Comparison of ENCODE assay signal across 13 cellular contexts in the genomic region with DNA sequence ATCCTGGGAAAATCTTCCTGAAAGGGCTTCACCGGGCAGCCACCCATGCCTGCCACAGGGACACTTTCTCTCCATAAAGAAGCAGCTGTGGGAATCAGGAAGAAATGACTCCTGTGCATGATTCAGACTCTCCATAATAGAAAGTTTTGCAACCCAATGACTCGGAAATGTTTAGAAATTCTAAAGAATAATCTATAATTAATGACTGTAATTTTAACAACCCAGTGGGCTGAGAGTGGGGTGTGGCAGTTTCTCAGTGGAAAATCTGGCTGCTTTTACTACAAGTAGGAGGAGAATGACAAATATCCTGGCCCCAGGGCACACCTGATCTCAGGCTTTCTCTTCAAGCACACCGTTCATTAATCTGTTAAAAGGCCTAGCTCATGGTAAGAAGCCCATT. TPM values are rescaled to one million over a fixed set of nuclear protein-coding genes. Genes with fewer than 3 reads are reported as not detected.
DNase-seq lines count a peak whose midpoint lies in the region; ATAC-seq lines count a peak whose summit lies in the region.
"Had no signal": no experiment of that assay in that cellular context is flagged by ENCODE, and none has a peak within 500 bp of the region (broad histone marks: within the 10 kb centered on the region; RNA-seq: fewer than 3 reads in every experiment).

No MANE protein-coding gene starts in this region.

- peak; percentile 38 for DNase-seq in stimulated activated naive CD4-positive, alpha-beta T cell treated with Interleukin-2 at 50 U/mL for 16 hours (lab: John Stamatoyannopoulos, UW)
- DNase-seq in stimulated activated naive CD4-positive, alpha-beta T cell (lab: John Stamatoyannopoulos, UW), result no peak
- DNase-seq in activated T-helper 2 cell treated with anti-CD3 and anti-CD28 coated beads, Interferon-gamma antibody, Interleukin-2, Interleukin-4, amounts not matched to agents 10 μg/mL and 5 μg/mL and 100 μg/mL, durations not matched to agents 14 hours and 24 hours and 36 hours (ENCODE audit: low spot score), result no peak
- DNase-seq in kidney tubule cell (ENCODE audit: low spot score) (peak; percentile 62), NCI-H1694 (lab: John Stamatoyannopoulos, UW) (no peak), left cardiac atrium (no peak)
- DNase-seq: glutamatergic neuron, midbrain, NCI-H774, retina had no signal

- no peak overlapping the region for H3K4me3 Mint-ChIP-seq in activated T-helper 2 cell treated with anti-CD3 and anti-CD28 coated beads, Interferon-gamma antibody, Interleukin-2, Interleukin-4, amounts not matched to agents 10 μg/mL and 5 μg/mL and 100 μg/mL, durations not matched to agents 14 hours and 24 hours and 36 hours (ENCODE audit: low read depth)

- no peaks in the 10 kb centered on the region for H3K9me3 Mint-ChIP-seq in activated T-helper 2 cell treated with anti-CD3 and anti-CD28 coated beads, Interferon-gamma antibody, Interleukin-2, Interleukin-4, amounts not matched to agents 10 μg/mL and 5 μg/mL and 100 μg/mL, durations not matched to agents 14 hours and 24 hours and 36 hours

- ATAC-seq in GM18909 (IDR thresholded peaks at IDR 0.05; ENCODE audit: poor library complexity, unreplicated experiment) (no peak), HG02870 (IDR thresholded peaks at IDR 0.05; ENCODE audit: unreplicated experiment) (no peak), left cardiac atrium (no peak)
- ATAC-seq: HCT116 had no signal

- peaks cover 17% of the 10 kb centered on the region for H3K4me1 Mint-ChIP-seq in activated T-helper 2 cell treated with anti-CD3 and anti-CD28 coated beads, Interferon-gamma antibody, Interleukin-2, Interleukin-4, amounts not matched to agents 10 μg/mL and 5 μg/mL and 100 μg/mL, durations not matched to agents 14 hours and 24 hours and 36 hours (ENCODE audit: low read depth)

- intact Hi-C loops in activated T-helper 2 cell treated with anti-CD3 and anti-CD28 coated beads, Interferon-gamma antibody, Interleukin-2, Interleukin-4, amounts not matched to agents 10 μg/mL and 5 μg/mL and 100 μg/mL, durations not matched to agents 14 hours and 24 hours and 36 hours (cut with micrococcal nuclease), result no loop called here
- intact Hi-C loops in left cardiac atrium (cut with DNase I), result no loop called here

- peaks cover 3% of the 10 kb centered on the region for H3K27me3 Mint-ChIP-seq in activated T-helper 2 cell treated with anti-CD3 and anti-CD28 coated beads, Interferon-gamma antibody, Interleukin-2, Interleukin-4, amounts not matched to agents 10 μg/mL and 5 μg/mL and 100 μg/mL, durations not matched to agents 14 hours and 24 hours and 36 hours (ENCODE audit: low read depth)

- H3K36me3 Mint-ChIP-seq in activated T-helper 2 cell treated with anti-CD3 and anti-CD28 coated beads, Interferon-gamma antibody, Interleukin-2, Interleukin-4, amounts not matched to agents 10 μg/mL and 5 μg/mL and 100 μg/mL, durations not matched to agents 14 hours and 24 hours and 36 hours (ENCODE audit: low read depth), result peaks cover 26% of the 10 kb centered on the region

- H3K27ac Mint-ChIP-seq in activated T-helper 2 cell treated with anti-CD3 and anti-CD28 coated beads, Interferon-gamma antibody, Interleukin-2, Interleukin-4, amounts not matched to agents 10 μg/mL and 5 μg/mL and 100 μg/mL, durations not matched to agents 14 hours and 24 hours and 36 hours, result peak overlapping the region; percentile 33

RNA-seq across cellular contexts. Expression of gene IRF8, which starts 25.7 kb away (rescaled TPM):
- total RNA-seq in activated T-helper 2 cell treated with anti-CD3 and anti-CD28 coated beads, Interferon-gamma antibody, Interleukin-2, Interleukin-4, amounts not matched to agents 10 μg/mL and 5 μg/mL and 100 μg/mL, durations not matched to agents 14 hours and 24 hours and 36 hours, result 37.8 and 40.1 TPM in 2 replicates
- total RNA-seq in left cardiac atrium, result 10 to 100 TPM in 1 of 2 donors, 1 to 10 TPM in 1; 9.2 to 15.6 TPM

Comparison
In these comparisons a context has a peak if more than half of its experiments do, and no peak if none do; other contexts are left out.
1. DNase-seq: peak in stimulated activated naive CD4-positive, alpha-beta T cell treated with Interleukin-2 at 50 U/mL for 16 hours (single experiment) and kidney tubule cell (single experiment); none in stimulated activated naive CD4-positive, alpha-beta T cell (0 of 6), activated T-helper 2 cell treated with anti-CD3 and anti-CD28 coated beads, Interferon-gamma antibody, Interleukin-2, Interleukin-4, amounts not matched to agents 10 μg/mL and 5 μg/mL and 100 μg/mL, durations not matched to agents 14 hours and 24 hours and 36 hours (single experiment), NCI-H1694 (single experiment) and left cardiac atrium (single experiment).